5 cellular contexts compared by ENCODE assay signal in genomic region chr12:47975036-47975620, GRCh38. TPM values are rescaled to one million over a fixed set of nuclear protein-coding genes. Genes with fewer than 3 reads are reported as not detected.
"Had no signal": no experiment of that assay in that cellular context is flagged by ENCODE, and none has a peak within 500 bp of the region (broad histone marks: within the 10 kb centered on the region; RNA-seq: fewer than 3 reads in every experiment).

No MANE protein-coding gene starts in this region.

- H3K4me3 Mint-ChIP-seq: GM23338, H9, IgD-negative memory B cell had no signal

- H3K9me3 Mint-ChIP-seq: GM23338, H9, IgD-negative memory B cell had no signal

- H3K4me3 ChIP-seq: GM23338 had no signal

- DNase-seq: H9, HCEC 1CT had no signal

- H2AFZ ChIP-seq: GM23338 had no signal

- H3K4me1 Mint-ChIP-seq: GM23338, IgD-negative memory B cell had no signal

- H3K4me2 ChIP-seq: GM23338 had no signal

- H3K27ac ChIP-seq: HL-60 had no signal

- H3K27ac Mint-ChIP-seq: GM23338, H9, IgD-negative memory B cell had no signal

- H3K27me3 Mint-ChIP-seq: IgD-negative memory B cell had no signal

RNA-seq across cellular contexts. Expression of gene COL2A1, which starts 29.1 kb away (rescaled TPM):
- polyA plus RNA-seq: IgD-negative memory B cell had no signal
